Comparison of ENCODE assay signal across 1 cellular context in the genomic region with DNA sequence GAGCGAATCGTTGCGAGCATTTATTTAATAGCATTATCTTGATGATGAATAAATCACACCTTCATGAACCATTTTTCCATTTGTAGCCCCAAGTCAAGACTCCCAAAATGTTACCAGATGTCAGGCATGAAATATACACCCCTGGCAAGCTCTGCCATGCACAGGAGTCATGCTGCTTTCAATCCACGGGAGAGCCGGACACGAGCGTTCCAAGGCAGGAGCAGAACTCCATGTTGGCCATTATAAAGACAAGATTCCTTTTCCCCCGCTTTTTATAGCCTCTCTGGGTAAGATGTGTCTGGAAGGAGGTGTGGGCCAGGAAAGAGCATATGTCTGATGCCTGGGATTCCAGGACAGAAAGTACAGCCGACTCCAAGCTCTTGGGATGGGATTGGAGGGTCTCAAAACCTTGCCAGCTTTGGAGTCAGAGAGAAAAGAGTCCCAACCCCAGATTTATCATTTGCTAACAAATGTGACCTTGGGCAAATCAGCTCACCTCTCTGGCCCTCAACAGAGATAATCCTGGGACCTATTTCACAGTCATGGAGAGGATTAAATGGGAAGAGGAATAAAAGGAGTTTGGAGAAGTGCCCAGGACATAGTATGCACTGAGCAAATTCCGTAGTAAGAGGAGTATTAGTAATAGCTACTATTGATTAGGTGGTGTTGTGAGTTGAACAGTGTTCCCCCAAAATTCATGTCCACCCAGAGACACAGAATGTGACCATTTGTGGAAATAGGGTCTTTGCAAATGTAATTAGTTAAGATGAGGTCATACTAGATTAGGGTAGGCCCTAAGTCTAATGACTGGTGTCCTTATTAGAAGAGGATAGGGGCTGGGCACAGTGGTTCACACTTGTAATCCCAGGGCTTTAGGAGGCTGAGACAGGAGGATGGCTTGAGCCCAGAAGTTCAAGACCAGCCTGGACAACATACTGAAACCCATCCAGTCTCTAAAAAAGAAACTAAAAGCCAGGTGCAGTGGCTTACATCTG.
A peak's percentile ranks its signal among the peaks of the same experiment; 100 is the strongest.
TF ChIP-seq lines count a peak whose summit lies in the region.

No MANE protein-coding gene starts in this region.

TF ChIP-seq in K562, 482 proteins besides CTCF, POLR2A, EP300 and RAD21 (continued from another document and continues in another):
- TF ChIP-seq, protein P1, sequence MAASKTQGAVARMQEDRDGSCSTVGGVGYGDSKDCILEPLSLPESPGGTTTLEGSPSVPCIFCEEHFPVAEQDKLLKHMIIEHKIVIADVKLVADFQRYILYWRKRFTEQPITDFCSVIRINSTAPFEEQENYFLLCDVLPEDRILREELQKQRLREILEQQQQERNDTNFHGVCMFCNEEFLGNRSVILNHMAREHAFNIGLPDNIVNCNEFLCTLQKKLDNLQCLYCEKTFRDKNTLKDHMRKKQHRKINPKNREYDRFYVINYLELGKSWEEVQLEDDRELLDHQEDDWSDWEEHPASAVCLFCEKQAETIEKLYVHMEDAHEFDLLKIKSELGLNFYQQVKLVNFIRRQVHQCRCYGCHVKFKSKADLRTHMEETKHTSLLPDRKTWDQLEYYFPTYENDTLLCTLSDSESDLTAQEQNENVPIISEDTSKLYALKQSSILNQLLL (CRISPR knock-in tag; IDR thresholded peaks at IDR 0.05; ENCODE audit: borderline replicate concordance), result no peak
- TF ChIP-seq, protein P2, sequence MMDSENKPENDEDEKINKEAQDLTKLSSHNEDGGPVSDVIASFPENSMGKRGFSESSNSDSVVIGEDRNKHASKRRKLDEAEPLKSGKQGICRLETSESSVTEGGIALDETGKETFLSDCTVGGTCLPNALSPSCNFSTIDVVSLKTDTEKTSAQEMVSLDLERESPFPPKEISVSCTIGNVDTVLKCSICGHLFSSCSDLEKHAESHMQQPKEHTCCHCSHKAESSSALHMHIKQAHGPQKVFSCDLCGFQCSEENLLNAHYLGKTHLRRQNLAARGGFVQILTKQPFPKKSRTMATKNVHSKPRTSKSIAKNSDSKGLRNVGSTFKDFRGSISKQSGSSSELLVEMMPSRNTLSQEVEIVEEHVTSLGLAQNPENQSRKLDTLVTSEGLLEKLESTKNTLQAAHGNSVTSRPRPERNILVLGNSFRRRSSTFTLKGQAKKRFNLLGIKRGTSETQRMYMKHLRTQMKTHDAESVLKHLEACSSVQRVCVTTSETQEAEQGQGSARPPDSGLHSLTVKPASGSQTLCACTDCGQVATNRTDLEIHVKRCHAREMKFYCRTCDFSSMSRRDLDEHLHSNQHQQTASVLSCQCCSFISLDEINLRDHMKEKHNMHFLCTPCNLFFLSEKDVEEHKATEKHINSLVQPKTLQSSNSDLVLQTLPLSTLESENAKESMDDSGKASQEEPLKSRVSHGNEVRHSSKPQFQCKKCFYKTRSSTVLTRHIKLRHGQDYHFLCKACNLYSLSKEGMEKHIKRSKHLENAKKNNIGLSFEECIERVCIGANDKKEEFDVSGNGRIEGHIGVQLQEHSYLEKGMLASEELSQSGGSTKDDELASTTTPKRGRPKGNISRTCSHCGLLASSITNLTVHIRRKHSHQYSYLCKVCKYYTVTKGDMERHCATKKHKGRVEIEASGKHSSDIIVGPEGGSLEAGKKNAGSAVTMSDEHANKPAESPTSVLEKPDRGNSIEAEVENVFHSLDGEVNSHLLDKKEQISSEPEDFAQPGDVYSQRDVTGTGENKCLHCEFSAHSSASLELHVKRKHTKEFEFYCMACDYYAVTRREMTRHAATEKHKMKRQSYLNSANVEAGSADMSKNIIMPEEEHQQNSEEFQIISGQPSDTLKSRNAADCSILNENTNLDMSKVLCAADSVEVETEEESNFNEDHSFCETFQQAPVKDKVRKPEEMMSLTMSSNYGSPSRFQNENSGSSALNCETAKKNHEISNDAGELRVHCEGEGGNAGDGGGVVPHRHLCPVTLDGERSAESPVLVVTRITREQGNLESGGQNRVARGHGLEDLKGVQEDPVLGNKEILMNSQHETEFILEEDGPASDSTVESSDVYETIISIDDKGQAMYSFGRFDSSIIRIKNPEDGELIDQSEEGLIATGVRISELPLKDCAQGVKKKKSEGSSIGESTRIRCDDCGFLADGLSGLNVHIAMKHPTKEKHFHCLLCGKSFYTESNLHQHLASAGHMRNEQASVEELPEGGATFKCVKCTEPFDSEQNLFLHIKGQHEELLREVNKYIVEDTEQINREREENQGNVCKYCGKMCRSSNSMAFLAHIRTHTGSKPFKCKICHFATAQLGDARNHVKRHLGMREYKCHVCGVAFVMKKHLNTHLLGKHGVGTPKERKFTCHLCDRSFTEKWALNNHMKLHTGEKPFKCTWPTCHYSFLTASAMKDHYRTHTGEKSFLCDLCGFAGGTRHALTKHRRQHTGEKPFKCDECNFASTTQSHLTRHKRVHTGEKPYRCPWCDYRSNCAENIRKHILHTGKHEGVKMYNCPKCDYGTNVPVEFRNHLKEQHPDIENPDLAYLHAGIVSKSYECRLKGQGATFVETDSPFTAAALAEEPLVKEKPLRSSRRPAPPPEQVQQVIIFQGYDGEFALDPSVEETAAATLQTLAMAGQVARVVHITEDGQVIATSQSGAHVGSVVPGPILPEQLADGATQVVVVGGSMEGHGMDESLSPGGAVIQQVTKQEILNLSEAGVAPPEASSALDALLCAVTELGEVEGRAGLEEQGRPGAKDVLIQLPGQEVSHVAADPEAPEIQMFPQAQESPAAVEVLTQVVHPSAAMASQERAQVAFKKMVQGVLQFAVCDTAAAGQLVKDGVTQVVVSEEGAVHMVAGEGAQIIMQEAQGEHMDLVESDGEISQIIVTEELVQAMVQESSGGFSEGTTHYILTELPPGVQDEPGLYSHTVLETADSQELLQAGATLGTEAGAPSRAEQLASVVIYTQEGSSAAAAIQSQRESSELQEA (IDR thresholded peaks at IDR 0.05; ENCODE audit: low read depth), result no peak
- no peak for TF ChIP-seq DNMT1 (IDR thresholded peaks at IDR 0.05)
- TF ChIP-seq CCNT2 (IDR thresholded peaks at IDR 0.05; ENCODE audit: borderline replicate concordance, extremely low read depth, insufficient read length, low read depth, low read length), result no peak
- no peak for TF ChIP-seq ZNF3 (CRISPR knock-in tag; IDR thresholded peaks at IDR 0.05)
- TF ChIP-seq KHSRP (IDR thresholded peaks at IDR 0.05), result no peak
- TF ChIP-seq, protein P3, sequence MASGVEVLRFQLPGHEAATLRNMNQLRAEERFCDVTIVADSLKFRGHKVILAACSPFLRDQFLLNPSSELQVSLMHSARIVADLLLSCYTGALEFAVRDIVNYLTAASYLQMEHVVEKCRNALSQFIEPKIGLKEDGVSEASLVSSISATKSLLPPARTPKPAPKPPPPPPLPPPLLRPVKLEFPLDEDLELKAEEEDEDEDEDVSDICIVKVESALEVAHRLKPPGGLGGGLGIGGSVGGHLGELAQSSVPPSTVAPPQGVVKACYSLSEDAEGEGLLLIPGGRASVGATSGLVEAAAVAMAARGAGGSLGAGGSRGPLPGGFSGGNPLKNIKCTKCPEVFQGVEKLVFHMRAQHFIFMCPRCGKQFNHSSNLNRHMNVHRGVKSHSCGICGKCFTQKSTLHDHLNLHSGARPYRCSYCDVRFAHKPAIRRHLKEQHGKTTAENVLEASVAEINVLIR (CRISPR knock-in tag; IDR thresholded peaks at IDR 0.05), result no peak
- TF ChIP-seq, protein P4, sequence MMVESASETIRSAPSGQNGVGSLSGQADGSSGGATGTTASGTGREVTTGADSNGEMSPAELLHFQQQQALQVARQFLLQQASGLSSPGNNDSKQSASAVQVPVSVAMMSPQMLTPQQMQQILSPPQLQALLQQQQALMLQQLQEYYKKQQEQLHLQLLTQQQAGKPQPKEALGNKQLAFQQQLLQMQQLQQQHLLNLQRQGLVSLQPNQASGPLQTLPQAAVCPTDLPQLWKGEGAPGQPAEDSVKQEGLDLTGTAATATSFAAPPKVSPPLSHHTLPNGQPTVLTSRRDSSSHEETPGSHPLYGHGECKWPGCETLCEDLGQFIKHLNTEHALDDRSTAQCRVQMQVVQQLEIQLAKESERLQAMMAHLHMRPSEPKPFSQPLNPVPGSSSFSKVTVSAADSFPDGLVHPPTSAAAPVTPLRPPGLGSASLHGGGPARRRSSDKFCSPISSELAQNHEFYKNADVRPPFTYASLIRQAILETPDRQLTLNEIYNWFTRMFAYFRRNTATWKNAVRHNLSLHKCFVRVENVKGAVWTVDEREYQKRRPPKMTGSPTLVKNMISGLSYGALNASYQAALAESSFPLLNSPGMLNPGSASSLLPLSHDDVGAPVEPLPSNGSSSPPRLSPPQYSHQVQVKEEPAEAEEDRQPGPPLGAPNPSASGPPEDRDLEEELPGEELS (CRISPR knock-in tag; IDR thresholded peaks at IDR 0.05; ENCODE audit: borderline replicate concordance), result no peak
- no peak for TF ChIP-seq MAFG (tag; conservative IDR thresholded peaks at IDR 0.05)
- no peak for TF ChIP-seq ZNF165 (CRISPR knock-in tag; IDR thresholded peaks at IDR 0.05; ENCODE audit: borderline replicate concordance)
- TF ChIP-seq ZNF324 (CRISPR knock-in tag; IDR thresholded peaks at IDR 0.05), result no peak
- no peak for TF ChIP-seq RUNX1 (IDR thresholded peaks at IDR 0.05; ENCODE audit: low read depth)
- TF ChIP-seq, protein P5, sequence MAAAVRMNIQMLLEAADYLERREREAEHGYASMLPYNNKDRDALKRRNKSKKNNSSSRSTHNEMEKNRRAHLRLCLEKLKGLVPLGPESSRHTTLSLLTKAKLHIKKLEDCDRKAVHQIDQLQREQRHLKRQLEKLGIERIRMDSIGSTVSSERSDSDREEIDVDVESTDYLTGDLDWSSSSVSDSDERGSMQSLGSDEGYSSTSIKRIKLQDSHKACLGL (CRISPR knock-in tag; IDR thresholded peaks at IDR 0.05; ENCODE audit: borderline replicate concordance, poor library complexity, severe bottlenecking), result no peak
- TF ChIP-seq ATF7 (IDR thresholded peaks at IDR 0.05), result 0 out of 2 replicates have a peak, but pooled peaks have one; percentile 9
- no peak for TF ChIP-seq ZNF444 (CRISPR knock-in tag; IDR thresholded peaks at IDR 0.05)
- no peak for TF ChIP-seq NFXL1 (CRISPR knock-in tag; IDR thresholded peaks at IDR 0.05)
- no peak for TF ChIP-seq PHF8 (IDR thresholded peaks at IDR 0.05; ENCODE audit: borderline replicate concordance, low read length)
- no peak for TF ChIP-seq STAT5B (CRISPR knock-in tag; IDR thresholded peaks at IDR 0.05)
- TF ChIP-seq ELF1 (tag; IDR thresholded peaks at IDR 0.05), result no peak
- TF ChIP-seq NCOA4 (IDR thresholded peaks at IDR 0.05; ENCODE audit: partially characterized antibody), result no peak
- no peak for TF ChIP-seq FOXP1 (CRISPR knock-in tag; IDR thresholded peaks at IDR 0.05)
- TF ChIP-seq TCFL5 (CRISPR knock-in tag; conservative IDR thresholded peaks at IDR 0.05), result no peak
- no peak for TF ChIP-seq SRF (CRISPR knock-in tag; IDR thresholded peaks at IDR 0.05)
- no peak for TF ChIP-seq ZNF75A (CRISPR knock-in tag; IDR thresholded peaks at IDR 0.05)
- TF ChIP-seq, protein P6, sequence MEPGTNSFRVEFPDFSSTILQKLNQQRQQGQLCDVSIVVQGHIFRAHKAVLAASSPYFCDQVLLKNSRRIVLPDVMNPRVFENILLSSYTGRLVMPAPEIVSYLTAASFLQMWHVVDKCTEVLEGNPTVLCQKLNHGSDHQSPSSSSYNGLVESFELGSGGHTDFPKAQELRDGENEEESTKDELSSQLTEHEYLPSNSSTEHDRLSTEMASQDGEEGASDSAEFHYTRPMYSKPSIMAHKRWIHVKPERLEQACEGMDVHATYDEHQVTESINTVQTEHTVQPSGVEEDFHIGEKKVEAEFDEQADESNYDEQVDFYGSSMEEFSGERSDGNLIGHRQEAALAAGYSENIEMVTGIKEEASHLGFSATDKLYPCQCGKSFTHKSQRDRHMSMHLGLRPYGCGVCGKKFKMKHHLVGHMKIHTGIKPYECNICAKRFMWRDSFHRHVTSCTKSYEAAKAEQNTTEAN (CRISPR knock-in tag; IDR thresholded peaks at IDR 0.05), result no peak
- TF ChIP-seq, protein P7, sequence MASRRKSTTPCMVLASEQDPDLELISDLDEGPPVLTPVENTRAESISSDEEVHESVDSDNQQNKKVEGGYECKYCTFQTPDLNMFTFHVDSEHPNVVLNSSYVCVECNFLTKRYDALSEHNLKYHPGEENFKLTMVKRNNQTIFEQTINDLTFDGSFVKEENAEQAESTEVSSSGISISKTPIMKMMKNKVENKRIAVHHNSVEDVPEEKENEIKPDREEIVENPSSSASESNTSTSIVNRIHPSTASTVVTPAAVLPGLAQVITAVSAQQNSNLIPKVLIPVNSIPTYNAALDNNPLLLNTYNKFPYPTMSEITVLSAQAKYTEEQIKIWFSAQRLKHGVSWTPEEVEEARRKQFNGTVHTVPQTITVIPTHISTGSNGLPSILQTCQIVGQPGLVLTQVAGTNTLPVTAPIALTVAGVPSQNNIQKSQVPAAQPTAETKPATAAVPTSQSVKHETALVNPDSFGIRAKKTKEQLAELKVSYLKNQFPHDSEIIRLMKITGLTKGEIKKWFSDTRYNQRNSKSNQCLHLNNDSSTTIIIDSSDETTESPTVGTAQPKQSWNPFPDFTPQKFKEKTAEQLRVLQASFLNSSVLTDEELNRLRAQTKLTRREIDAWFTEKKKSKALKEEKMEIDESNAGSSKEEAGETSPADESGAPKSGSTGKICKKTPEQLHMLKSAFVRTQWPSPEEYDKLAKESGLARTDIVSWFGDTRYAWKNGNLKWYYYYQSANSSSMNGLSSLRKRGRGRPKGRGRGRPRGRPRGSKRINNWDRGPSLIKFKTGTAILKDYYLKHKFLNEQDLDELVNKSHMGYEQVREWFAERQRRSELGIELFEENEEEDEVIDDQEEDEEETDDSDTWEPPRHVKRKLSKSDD (conservative IDR thresholded peaks at IDR 0.05; ENCODE audit: low read length), result no peak
- no peak for TF ChIP-seq MAFF (IDR thresholded peaks at IDR 0.05; ENCODE audit: low read length)
- TF ChIP-seq CREM (IDR thresholded peaks at IDR 0.05; ENCODE audit: low read depth), result no peak
- TF ChIP-seq, protein P8, sequence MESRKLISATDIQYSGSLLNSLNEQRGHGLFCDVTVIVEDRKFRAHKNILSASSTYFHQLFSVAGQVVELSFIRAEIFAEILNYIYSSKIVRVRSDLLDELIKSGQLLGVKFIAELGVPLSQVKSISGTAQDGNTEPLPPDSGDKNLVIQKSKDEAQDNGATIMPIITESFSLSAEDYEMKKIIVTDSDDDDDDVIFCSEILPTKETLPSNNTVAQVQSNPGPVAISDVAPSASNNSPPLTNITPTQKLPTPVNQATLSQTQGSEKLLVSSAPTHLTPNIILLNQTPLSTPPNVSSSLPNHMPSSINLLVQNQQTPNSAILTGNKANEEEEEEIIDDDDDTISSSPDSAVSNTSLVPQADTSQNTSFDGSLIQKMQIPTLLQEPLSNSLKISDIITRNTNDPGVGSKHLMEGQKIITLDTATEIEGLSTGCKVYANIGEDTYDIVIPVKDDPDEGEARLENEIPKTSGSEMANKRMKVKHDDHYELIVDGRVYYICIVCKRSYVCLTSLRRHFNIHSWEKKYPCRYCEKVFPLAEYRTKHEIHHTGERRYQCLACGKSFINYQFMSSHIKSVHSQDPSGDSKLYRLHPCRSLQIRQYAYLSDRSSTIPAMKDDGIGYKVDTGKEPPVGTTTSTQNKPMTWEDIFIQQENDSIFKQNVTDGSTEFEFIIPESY (CRISPR knock-in tag; IDR thresholded peaks at IDR 0.05), result no peak
- no peak for TF ChIP-seq ZNF143 (CRISPR knock-in tag; IDR thresholded peaks at IDR 0.05)
- no peak for TF ChIP-seq MEF2A (IDR thresholded peaks at IDR 0.05; ENCODE audit: control insufficient read depth, low read depth, low read length)
- TF ChIP-seq ZFX (CRISPR knock-in tag; IDR thresholded peaks at IDR 0.05), result peak; percentile 14; the same call in 1 of the 2 replicates
